Comparison of ENCODE assay signal across 24 cellular contexts in genomic region chr19:3898426-3898825, GRCh38. TPM values are rescaled to one million over a fixed set of nuclear protein-coding genes. Genes with fewer than 3 reads are reported as not detected.
DNase-seq lines count a peak whose midpoint lies in the region; ATAC-seq, FAIRE-seq and TF ChIP-seq lines count a peak whose summit lies in the region.
"Had no signal": no experiment of that assay in that cellular context is flagged by ENCODE, and none has a peak within 500 bp of the region (broad histone marks: within the 10 kb centered on the region; RNA-seq: fewer than 3 reads in every experiment).

No MANE protein-coding gene starts in this region.

- TF ChIP-seq POLR2A in GM12892 (IDR thresholded peaks at IDR 0.05; ENCODE audit: low read depth, low read length): no peak

- peaks cover 2% of the 10 kb centered on the region for H3K9me3 Mint-ChIP-seq in activated CD8-positive, alpha-beta memory T cell treated with anti-CD3 and anti-CD28 coated beads, Interleukin-2, amount 10 ng/mL, durations not matched to agents 7 days and 5 days (ENCODE audit: low read depth)
- no peaks in the 10 kb centered on the region for H3K9me3 Mint-ChIP-seq in central memory CD8-positive, alpha-beta T cell
- no peaks in the 10 kb centered on the region for H3K9me3 Mint-ChIP-seq in natural killer cell

- no peak overlapping the region for H3K4me3 Mint-ChIP-seq in activated CD8-positive, alpha-beta memory T cell treated with anti-CD3 and anti-CD28 coated beads, Interleukin-2, amount 10 ng/mL, durations not matched to agents 7 days and 5 days
- H3K4me3 Mint-ChIP-seq in central memory CD8-positive, alpha-beta T cell: peak overlapping the region; percentile 21
- peak overlapping the region; percentile 29 for H3K4me3 Mint-ChIP-seq in natural killer cell
- H3K4me3 Mint-ChIP-seq: GM23338 had no signal

- peaks cover 10% of the 10 kb centered on the region for H3K4me1 Mint-ChIP-seq in activated CD8-positive, alpha-beta memory T cell treated with anti-CD3 and anti-CD28 coated beads, Interleukin-2, amount 10 ng/mL, durations not matched to agents 7 days and 5 days
- peaks cover 8% of the 10 kb centered on the region for H3K4me1 Mint-ChIP-seq in central memory CD8-positive, alpha-beta T cell
- peaks cover 7 to 8% of the 10 kb centered on the region in 2 donors for H3K4me1 Mint-ChIP-seq in natural killer cell
- H3K4me1 Mint-ChIP-seq: GM23338 had no signal

- ATAC-seq in activated CD8-positive, alpha-beta memory T cell treated with anti-CD3 and anti-CD28 coated beads, Interleukin-2, amount 10 ng/mL, durations not matched to agents 7 days and 5 days: no peak
- ATAC-seq in central memory CD8-positive, alpha-beta T cell (replicated peaks; ENCODE audit: extremely low read depth, poor library complexity, severe bottlenecking): no peak
- ATAC-seq in natural killer cell: peak in 1 of 3 donors; percentile 2
- ATAC-seq: GM23338 had no signal

- intact Hi-C loops in natural killer cell (cut with micrococcal nuclease): no loop called here

- H3K9me3 ChIP-seq in HEK293 (ENCODE audit: control insufficient read depth, insufficient read depth, low read depth, low read length): no peaks in the 10 kb centered on the region
- H3K9me3 ChIP-seq: HAP-1 had no signal

- no peak overlapping the region for H3K4me3 ChIP-seq in HEK293 (ENCODE audit: low read depth, low read length)
- H3K4me3 ChIP-seq: GM23338, HAP-1 had no signal

- POLR2A ChIA-PET in HEK293 (lab: Yijun Ruan, JAX): interaction anchor here (1.7 kb wide), 1 partner anchor 87 kb away, joined by 5 read pairs; the partner anchor contains the start of gene EEF2

- no peaks in the 10 kb centered on the region; a peak in 1 of 3 replicates for H3K36me3 ChIP-seq in HEK293 (ENCODE audit: control insufficient read depth in 2 of 2, insufficient read depth in 1 of 2, low read length in 2 of 2)
- H3K36me3 ChIP-seq: HAP-1 had no signal

- H3K4me1 ChIP-seq in HEK293 (ENCODE audit: control insufficient read depth, insufficient read depth, low read length): no peaks in the 10 kb centered on the region
- H3K4me1 ChIP-seq: HAP-1 had no signal

- no peak for DNase-seq in activated CD8-positive, alpha-beta memory T cell treated with anti-CD3 and anti-CD28 coated beads, Interleukin-2, amount 10 ng/mL, durations not matched to agents 7 days and 5 days
- no peak for DNase-seq in activated CD8-positive, alpha-beta memory T cell treated with anti-CD3 and anti-CD28 coated beads, Interleukin-2, amount 50 U/mL, for 48 hours
- no peak for DNase-seq in central memory CD8-positive, alpha-beta T cell (ENCODE audit: low spot score in 2 of 2)
- no peak for DNase-seq in natural killer cell
- DNase-seq in GM12892 (ENCODE audit: insufficient read length): no peak
- no peak for DNase-seq in NCI-H1694 (lab: John Stamatoyannopoulos, UW)
- DNase-seq in stimulated activated CD4-positive, alpha-beta T cell treated with anti-CD3 and anti-CD28 coated beads, Interleukin-12 subunit alpha, Interleukin-12 subunit beta, amount 100 ng/mL, for 4 hours: no peak
- DNase-seq: C1 segment of cervical spinal cord, Calu3, COR-L47, DMS53, DMS79 treated with DMSO at 0.1 percent for 48 hours, GF-D8 had no signal

- H3K36me3 Mint-ChIP-seq in activated CD8-positive, alpha-beta memory T cell treated with anti-CD3 and anti-CD28 coated beads, Interleukin-2, amount 10 ng/mL, durations not matched to agents 7 days and 5 days: no peaks in the 10 kb centered on the region
- H3K36me3 Mint-ChIP-seq in central memory CD8-positive, alpha-beta T cell (ENCODE audit: insufficient read depth): peaks cover 1% of the 10 kb centered on the region
- no peaks in the 10 kb centered on the region for H3K36me3 Mint-ChIP-seq in natural killer cell
- H3K36me3 Mint-ChIP-seq: CD4-positive, alpha-beta memory T cell had no signal

- CTCF ChIA-PET in activated CD8-positive, alpha-beta memory T cell treated with anti-CD3 and anti-CD28 coated beads, Interleukin-2, amount 10 ng/mL, durations not matched to agents 7 days and 5 days (lab: Charles Lee): interaction anchor here (1.2 to 1.5 kb wide), 2 partner anchors 76 to 87 kb away, joined by 3 to 5 read pairs; partner anchors contain the start of gene EEF2
- CTCF ChIA-PET in HEK293 (lab: Yijun Ruan, JAX): interaction anchor here (0.8 kb wide), 1 partner anchor 9 kb away, joined by 4 read pairs; no protein-coding TSS in a partner anchor

- H3K27me3 Mint-ChIP-seq in activated CD8-positive, alpha-beta memory T cell treated with anti-CD3 and anti-CD28 coated beads, Interleukin-2, amount 10 ng/mL, durations not matched to agents 7 days and 5 days: no peaks in the 10 kb centered on the region
- H3K27me3 Mint-ChIP-seq in central memory CD8-positive, alpha-beta T cell: no peaks in the 10 kb centered on the region
- no peaks in the 10 kb centered on the region for H3K27me3 Mint-ChIP-seq in natural killer cell (ENCODE audit: low read depth in 2 of 2)

- no peak overlapping the region for H3K27ac ChIP-seq in HEK293 (ENCODE audit: extremely low read depth, low read depth, low read length)

- H3K27ac Mint-ChIP-seq in activated CD8-positive, alpha-beta memory T cell treated with anti-CD3 and anti-CD28 coated beads, Interleukin-2, amount 10 ng/mL, durations not matched to agents 7 days and 5 days: peak overlapping the region; percentile 75
- no peak overlapping the region for H3K27ac Mint-ChIP-seq in central memory CD8-positive, alpha-beta T cell (ENCODE audit: low read depth)
- peak overlapping the region in 1 of 2 donors; percentile 54 for H3K27ac Mint-ChIP-seq in natural killer cell
- H3K27ac Mint-ChIP-seq: CD4-positive, alpha-beta memory T cell; GM23338 had no signal

- TF ChIP-seq CTCF in HEK293 (tag by site-specific recombination; IDR thresholded peaks at IDR 0.05): no peak
- no peak for TF ChIP-seq CTCF in natural killer cell (IDR thresholded peaks at IDR 0.05)

- FAIRE-seq in GM12892 (lab: Jason Lieb, UNC): no peak
- FAIRE-seq: GM12891, GM19239, H54 had no signal

TF ChIP-seq in HEK293, 187 proteins besides CTCF, POLR2A, EP300 and RAD21 (continues in another document):
- TF ChIP-seq ZNF660 (tag by site-specific recombination; IDR thresholded peaks at IDR 0.05): no peak
- TF ChIP-seq AEBP2 (tag by site-specific recombination; IDR thresholded peaks at IDR 0.05; ENCODE audit: borderline replicate concordance): no peak
- TF ChIP-seq ZNF433 (tag by site-specific recombination; IDR thresholded peaks at IDR 0.05; ENCODE audit: low read depth): no peak
- TF ChIP-seq ZNF423 (tag by site-specific recombination; IDR thresholded peaks at IDR 0.05): no peak
- TF ChIP-seq ZNF76 (tag by site-specific recombination; IDR thresholded peaks at IDR 0.05; ENCODE audit: borderline replicate concordance, low read depth): no peak
- TF ChIP-seq PBX3 (CRISPR knock-in tag; IDR thresholded peaks at IDR 0.05): no peak
- no peak for TF ChIP-seq ZNF791 (tag by site-specific recombination; IDR thresholded peaks at IDR 0.05)
- TF ChIP-seq ZNF623 (tag by site-specific recombination; IDR thresholded peaks at IDR 0.05): 0 out of 2 replicates have a peak, but pooled peaks have one; percentile 10
- no peak for TF ChIP-seq ZIC2 (tag by site-specific recombination; IDR thresholded peaks at IDR 0.05)
- peak; percentile 100 for TF ChIP-seq ZNF146 (tag by site-specific recombination; IDR thresholded peaks at IDR 0.05)
- TF ChIP-seq YY1 (tag by site-specific recombination; IDR thresholded peaks at IDR 0.05): no peak

RNA-seq across cellular contexts. Expression of gene ATCAY, which starts 17.9 kb away (rescaled TPM):
- total RNA-seq in activated CD8-positive, alpha-beta memory T cell treated with anti-CD3 and anti-CD28 coated beads, Interleukin-2, amount 10 ng/mL, durations not matched to agents 7 days and 5 days: not detected
- not detected for total RNA-seq in natural killer cell
- polyA plus RNA-seq in GM12892 (2012; ENCODE audit: missing spikeins): not detected
- total RNA-seq: A172; Calu3; CD4-positive, alpha-beta memory T cell had no signal
- polyA plus RNA-seq: BJ; CD4-positive, alpha-beta memory T cell had no signal

RNA-seq across cellular contexts. Expression of gene ZFR2, which starts 29.6 kb away (rescaled TPM):
- under 1 TPM; 0.26 TPM for total RNA-seq in activated CD8-positive, alpha-beta memory T cell treated with anti-CD3 and anti-CD28 coated beads, Interleukin-2, amount 10 ng/mL, durations not matched to agents 7 days and 5 days
- total RNA-seq in natural killer cell: 1 to 10 TPM; 1.6 to 4.4 (median 1.7) TPM
- 0.42 TPM for polyA plus RNA-seq in GM12892 (2012; ENCODE audit: missing spikeins)
- total RNA-seq: A172, Calu3 had no signal

RNA-seq across cellular contexts. Expression of gene NMRK2, which starts 34.4 kb away (rescaled TPM):
- not detected for total RNA-seq in activated CD8-positive, alpha-beta memory T cell treated with anti-CD3 and anti-CD28 coated beads, Interleukin-2, amount 10 ng/mL, durations not matched to agents 7 days and 5 days
- not detected for total RNA-seq in natural killer cell
- polyA plus RNA-seq in GM12892 (2012; ENCODE audit: missing spikeins): 0.61 TPM
- total RNA-seq: A172; A673; Calu3; CD4-positive, alpha-beta memory T cell; Daoy had no signal
- polyA plus RNA-seq: BJ; CD4-positive, alpha-beta memory T cell had no signal
